14 cellular contexts compared by ENCODE assay signal in genomic region chr12:94553130-94553519, GRCh38.
DNase-seq lines count a peak whose midpoint lies in the region; ATAC-seq and TF ChIP-seq lines count a peak whose summit lies in the region.
"Had no signal": no experiment of that assay in that cellular context is flagged by ENCODE, and none has a peak within 500 bp of the region (broad histone marks: within the 10 kb centered on the region; RNA-seq: fewer than 3 reads in every experiment).

No MANE protein-coding gene starts in this region.

- peaks cover 10% of the 10 kb centered on the region for H3K9me3 Mint-ChIP-seq in progenitor cell of endocrine pancreas (ENCODE audit: low read depth)

- H3K4me3 ChIP-seq in AG09309 (ENCODE audit: control insufficient read depth, low read depth, low read length) (no peak overlapping the region), dorsolateral prefrontal cortex (no peak overlapping the region)
- H3K4me3 ChIP-seq: transverse colon had no signal

- TF ChIP-seq CTCF in AG09309 (IDR thresholded peaks at IDR 0.05; ENCODE audit: control insufficient read depth, insufficient read depth, low read depth, low read length, missing control alignments): no peak
- TF ChIP-seq CTCF in dorsolateral prefrontal cortex (IDR thresholded peaks at IDR 0.05 in 54 of 56, conservative IDR thresholded peaks at IDR 0.05 in 2 of 56; ENCODE audit: low read depth in 1 of 56, partially characterized antibody in 56 of 56): no peak
- TF ChIP-seq CTCF in omental fat pad (IDR thresholded peaks at IDR 0.05): no peak
- no peak for TF ChIP-seq CTCF in progenitor cell of endocrine pancreas (IDR thresholded peaks at IDR 0.05; ENCODE audit: unreplicated experiment)

- no peak for ATAC-seq in omental fat pad (ENCODE audit: low FRiP score)
- ATAC-seq in GM18873 (IDR thresholded peaks at IDR 0.05; ENCODE audit: low FRiP score, unreplicated experiment): no peak
- ATAC-seq: Panc1 had no signal

- H3K27me3 Mint-ChIP-seq in progenitor cell of endocrine pancreas: no peaks in the 10 kb centered on the region

- DNase-seq in AG09309 (ENCODE audit: low read depth): peak; percentile 49
- peak; percentile 53 for DNase-seq in MV-4-11 (lab: John Stamatoyannopoulos, UW)
- peak in 7 of 10 donors; percentile 33 to 79 (median 56) for DNase-seq in dorsolateral prefrontal cortex
- peak; percentile 43 to 88 for DNase-seq in lung microvascular endothelial cell (ENCODE audit: low read depth in 2 of 2)
- no peak for DNase-seq in NCI-H1092 treated with DMSO at 0.1 percent for 48 hours (lab: John Stamatoyannopoulos, UW)
- DNase-seq in omental fat pad (ENCODE audit: low spot score): no peak
- no peak for DNase-seq in progenitor cell of endocrine pancreas (ENCODE audit: low spot score, unreplicated experiment)
- DNase-seq: BE2C, kidney, NCI-H2029 treated with DMSO at 0.1 percent for 48 hours, transverse colon had no signal

- intact Hi-C loops in dorsolateral prefrontal cortex (cut with DNase I): loop anchor here in 1 of 2 donors (5.0 kb wide), 1 partner anchor 64 kb away; no protein-coding TSS in a partner anchor

- H3K36me3 Mint-ChIP-seq in progenitor cell of endocrine pancreas (ENCODE audit: insufficient read depth): no peaks in the 10 kb centered on the region

- peak overlapping the region in 53 of 59 donors; percentile 4 to 93 (median 76) for H3K27ac ChIP-seq in dorsolateral prefrontal cortex
- H3K27ac ChIP-seq: parathyroid adenoma, transverse colon had no signal

- no peak overlapping the region for H3K27ac Mint-ChIP-seq in progenitor cell of endocrine pancreas

- no peaks in the 10 kb centered on the region for H3K27me3 ChIP-seq in dorsolateral prefrontal cortex
- H3K27me3 ChIP-seq: BE2C, transverse colon had no signal

- no peak overlapping the region for H3K4me3 Mint-ChIP-seq in progenitor cell of endocrine pancreas (ENCODE audit: low read depth)

- H3K4me1 Mint-ChIP-seq in progenitor cell of endocrine pancreas (ENCODE audit: low read depth): no peaks in the 10 kb centered on the region

Comparison
In these comparisons a context has a peak if more than half of its experiments do, and no peak if none do; other contexts are left out.
1. DNase-seq: peak in AG09309 (single experiment), MV-4-11 (single experiment), dorsolateral prefrontal cortex (7 of 10) and lung microvascular endothelial cell (2 of 2); none in NCI-H1092 treated with DMSO at 0.1 percent for 48 hours (single experiment), omental fat pad (single experiment) and progenitor cell of endocrine pancreas (single experiment).